8 cellular contexts compared by ENCODE assay signal in the genomic region with DNA sequence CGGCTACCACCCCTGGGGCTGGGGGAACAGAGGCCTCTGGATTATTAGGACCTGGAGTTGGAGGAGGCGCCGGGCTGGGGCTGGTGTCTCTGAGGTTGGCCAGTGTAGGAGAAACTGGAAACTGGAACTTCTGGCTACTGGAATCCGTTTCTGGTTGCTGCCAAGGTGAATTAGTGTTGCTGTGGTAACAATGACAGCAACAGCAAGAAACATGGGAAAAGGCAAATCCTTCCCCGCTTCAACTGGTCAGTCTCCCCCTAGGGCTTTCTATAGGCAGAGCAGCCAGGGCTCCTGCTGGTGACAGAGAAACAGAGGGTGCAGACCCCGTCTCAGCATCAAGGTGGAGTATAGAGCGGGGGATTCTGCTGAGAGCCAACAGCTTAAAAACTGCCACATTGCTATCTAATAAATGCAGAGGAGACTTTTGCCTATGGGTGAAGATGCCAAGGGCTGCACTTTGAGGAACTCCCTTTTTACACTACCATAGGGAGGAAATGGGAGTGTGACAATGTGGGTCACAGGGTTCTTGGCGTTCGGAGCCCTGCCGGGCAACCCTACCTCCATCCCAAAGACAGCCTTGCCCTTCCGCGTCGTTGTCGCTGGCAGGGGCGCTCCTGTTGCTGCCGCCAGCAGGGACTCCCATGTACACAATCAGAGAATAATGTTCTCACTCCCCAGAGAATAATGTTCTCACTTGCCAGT.
DNase-seq lines count a peak whose midpoint lies in the region; ATAC-seq, FAIRE-seq and TF ChIP-seq lines count a peak whose summit lies in the region.

No MANE protein-coding gene starts in this region.

- H3K4me3 Mint-ChIP-seq in astrocyte (ENCODE audit: unreplicated experiment): no peak overlapping the region

- no peak overlapping the region for H3K27ac Mint-ChIP-seq in astrocyte (ENCODE audit: unreplicated experiment)

- H3K9me3 Mint-ChIP-seq in astrocyte (ENCODE audit: unreplicated experiment): no peaks in the 10 kb centered on the region

- ATAC-seq in GM21737 (IDR thresholded peaks at IDR 0.05; ENCODE audit: unreplicated experiment): no peak
- no peak for ATAC-seq in HG03432 (IDR thresholded peaks at IDR 0.05; ENCODE audit: unreplicated experiment)

- H3K4me2 ChIP-seq in astrocyte (ENCODE audit: low read length): no peak overlapping the region

- H3K27ac ChIP-seq in A673 (ENCODE audit: low read depth, low read length, poor library complexity, severe bottlenecking): no peak overlapping the region
- no peak overlapping the region for H3K27ac ChIP-seq in astrocyte (ENCODE audit: low read depth, low read length)

- no peak overlapping the region for H2AFZ ChIP-seq in astrocyte (ENCODE audit: low read depth, low read length)

- no peaks in the 10 kb centered on the region for H3K4me1 Mint-ChIP-seq in astrocyte (ENCODE audit: low read depth, unreplicated experiment)

- no peaks in the 10 kb centered on the region for H3K36me3 ChIP-seq in A673 (ENCODE audit: insufficient read depth, low read length, poor library complexity, severe bottlenecking)
- no peaks in the 10 kb centered on the region for H3K36me3 ChIP-seq in astrocyte (ENCODE audit: insufficient read depth, low read length)

- FAIRE-seq in astrocyte (lab: Jason Lieb, UNC): no peak

- no TSS peak for BruUV-seq in A673 (replicated peaks; lab: Mats Ljungman, UMichigan)

- TF ChIP-seq CTCF in A673 (conservative IDR thresholded peaks at IDR 0.05; ENCODE audit: low read depth, low read length): no peak
- peak; percentile 21 for TF ChIP-seq CTCF in astrocyte (IDR thresholded peaks at IDR 0.05; ENCODE audit: insufficient read depth, low read depth, low read length)

- no peaks in the 10 kb centered on the region for H4K20me1 ChIP-seq in astrocyte (ENCODE audit: insufficient read depth, low read length)

- peak; percentile 34 for DNase-seq in A673 (ENCODE audit: low spot score)
- DNase-seq in HuH-7 (ENCODE audit: low spot score): peak; percentile 32
- DNase-seq in astrocyte (ENCODE audit: low read depth): peak; percentile 68
- peak; percentile 90 for DNase-seq in iPS-NIHi7 (ENCODE audit: extremely low spot score)
- DNase-seq in NCI-H2171 treated with DMSO at 0.1 percent for 48 hours (lab: John Stamatoyannopoulos, UW): no peak
- no peak for DNase-seq in germinal center (ENCODE audit: low spot score)

- H3K4me3 ChIP-seq in A673 (ENCODE audit: low read depth, low read length, poor library complexity, severe bottlenecking) (no peak overlapping the region), astrocyte (ENCODE audit: insufficient read depth, low read depth, low read length) (no peak overlapping the region)

- H3K79me2 ChIP-seq in astrocyte (ENCODE audit: insufficient read depth, low read length): no peaks in the 10 kb centered on the region

- H3K27me3 Mint-ChIP-seq in astrocyte (ENCODE audit: low read depth, unreplicated experiment): peaks cover 21% of the 10 kb centered on the region

- intact Hi-C loops in A673 (cut with micrococcal nuclease; ENCODE audit: unreplicated experiment): no loop called here

- CTCF ChIA-PET in A673 (lab: Charles Lee): no interaction called here

- H3K9ac ChIP-seq in astrocyte (ENCODE audit: low read length): no peak overlapping the region

- no peaks in the 10 kb centered on the region for H3K36me3 Mint-ChIP-seq in astrocyte (ENCODE audit: low read depth, unreplicated experiment)

- H3K9me3 ChIP-seq in A673 (ENCODE audit: low read depth, low read length, poor library complexity, severe bottlenecking) (no peaks in the 10 kb centered on the region), astrocyte (ENCODE audit: insufficient read depth, low read depth, low read length) (no peaks in the 10 kb centered on the region)

- POLR2A ChIA-PET in A673 (lab: Charles Lee; ENCODE audit: low non-redundant PET): no interaction called here

- H3K4me1 ChIP-seq in A673 (ENCODE audit: insufficient read depth, low read length, poor library complexity, severe bottlenecking) (no peaks in the 10 kb centered on the region), astrocyte (ENCODE audit: insufficient read depth, low read length) (peaks cover 3% of the 10 kb centered on the region)

- H3K27me3 ChIP-seq in A673 (replicated peaks; ENCODE audit: insufficient read depth, low read depth, low read length, poor library complexity): no peaks in the 10 kb centered on the region
- peaks cover 4% of the 10 kb centered on the region for H3K27me3 ChIP-seq in astrocyte (ENCODE audit: insufficient read depth, low read length)

Comparison
In these comparisons a context has a peak if more than half of its experiments do, and no peak if none do; other contexts are left out.
1. DNase-seq: peak in A673 (single experiment), HuH-7 (single experiment), astrocyte (single experiment) and iPS-NIHi7 (single experiment); none in NCI-H2171 treated with DMSO at 0.1 percent for 48 hours (single experiment) and germinal center (single experiment).